Comparison of ENCODE assay signal across 20 cellular contexts in the genomic region with DNA sequence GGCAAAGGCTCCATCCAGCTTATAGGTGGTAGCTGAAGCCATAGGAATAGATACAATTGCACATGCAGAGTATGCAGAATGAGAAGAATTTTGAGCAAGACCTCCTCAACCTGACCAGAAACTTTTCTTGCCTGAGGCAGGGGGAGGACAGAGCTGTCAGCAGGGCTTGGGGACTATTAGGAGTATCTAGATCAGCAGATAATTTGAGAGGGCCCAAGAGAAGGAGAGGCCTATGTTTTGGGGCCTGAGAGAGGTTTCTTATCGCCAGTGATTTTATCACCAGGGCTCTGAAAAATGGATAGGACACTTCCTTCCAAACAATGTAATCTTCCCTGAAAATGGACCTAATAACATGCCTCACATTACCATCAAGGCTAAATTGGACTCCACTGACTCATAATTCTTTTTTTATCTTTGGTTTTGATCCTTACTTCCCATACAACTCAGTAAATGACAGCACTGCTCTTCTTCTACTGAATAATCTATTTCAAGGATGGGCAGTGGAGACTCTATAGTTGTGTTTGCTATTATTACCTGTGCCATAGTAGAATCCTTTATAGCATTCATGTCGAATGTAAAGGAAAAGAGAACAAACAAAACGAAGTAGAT.
"Had no signal": no experiment of that assay in that cellular context is flagged by ENCODE, and none has a peak within 500 bp of the region (broad histone marks: within the 10 kb centered on the region; RNA-seq: fewer than 3 reads in every experiment).

No MANE protein-coding gene starts in this region.

- H3K9me3 ChIP-seq: tibial artery had no signal

- H3K27ac ChIP-seq: brain microvascular endothelial cell, tibial artery, WERI-Rb-1 had no signal

- H3K36me3 ChIP-seq: brain microvascular endothelial cell, tibial artery, WERI-Rb-1 had no signal

- H3K4me3 ChIP-seq: lung, tibial artery had no signal

- H3K27me3 ChIP-seq: brain microvascular endothelial cell, tibial artery had no signal

- ATAC-seq: activated CD8-positive, alpha-beta memory T cell treated with anti-CD3 and anti-CD28 coated beads, Interleukin-2, amount 10 ng/mL, durations not matched to agents 7 days and 5 days; activated CD8-positive, alpha-beta T cell treated with anti-CD3 and anti-CD28 coated beads for 36 hours; naive thymus-derived CD8-positive, alpha-beta T cell; stimulated activated naive CD8-positive, alpha-beta T cell treated with anti-CD3 and anti-CD28 coated beads, Interleukin-15, Interleukin-2, amounts not matched to agents 100 U/mL and 50 U/mL, for 24 hours had no signal

- DNase-seq: activated CD4-positive, alpha-beta T cell treated with anti-CD3 and anti-CD28 coated beads, Interleukin-2, amount 10 ng/mL, durations not matched to agents 7 days and 5 days; activated CD4-positive, CD25-positive, alpha-beta regulatory T cell treated with anti-CD3 and anti-CD28 coated beads, Interleukin-2, amount 50 U/mL, for 72 hours; activated CD8-positive, alpha-beta memory T cell treated with anti-CD3 and anti-CD28 coated beads, Interleukin-2, amount 10 ng/mL, durations not matched to agents 7 days and 5 days; activated CD8-positive, alpha-beta T cell treated with anti-CD3 and anti-CD28 coated beads for 36 hours; activated effector memory CD4-positive, alpha-beta T cell treated with anti-CD3 and anti-CD28 coated beads, Interleukin-2, amount 50 U/mL, for 16 hours; activated naive CD4-positive, alpha-beta T cell treated with anti-CD3 and anti-CD28 coated beads, Interleukin-2, amount 10 ng/mL, durations not matched to agents 7 days and 5 days; activated T-cell treated with anti-CD3 and anti-CD28 coated beads for 4 hours; aorta; brain microvascular endothelial cell; caudate nucleus; effector CD4-positive, alpha-beta T cell; head of caudate nucleus; kidney; naive thymus-derived CD8-positive, alpha-beta T cell; stimulated activated CD4-positive, alpha-beta T cell treated with anti-CD3 and anti-CD28 coated beads, Interleukin-12 subunit alpha, Interleukin-12 subunit beta, amount 100 ng/mL, for 4 hours; stimulated activated CD4-positive, alpha-beta T cell treated with anti-CD3 and anti-CD28 coated beads, Interleukin-4, amount 100 ng/mL, for 4 hours; stimulated activated naive CD8-positive, alpha-beta T cell treated with anti-CD3 and anti-CD28 coated beads, Interleukin-15, Interleukin-2, amounts not matched to agents 100 U/mL and 50 U/mL, for 24 hours; tibial artery; WERI-Rb-1 had no signal

- H3K4me1 ChIP-seq: tibial artery had no signal
